8 cellular contexts compared by ENCODE assay signal in the genomic region with DNA sequence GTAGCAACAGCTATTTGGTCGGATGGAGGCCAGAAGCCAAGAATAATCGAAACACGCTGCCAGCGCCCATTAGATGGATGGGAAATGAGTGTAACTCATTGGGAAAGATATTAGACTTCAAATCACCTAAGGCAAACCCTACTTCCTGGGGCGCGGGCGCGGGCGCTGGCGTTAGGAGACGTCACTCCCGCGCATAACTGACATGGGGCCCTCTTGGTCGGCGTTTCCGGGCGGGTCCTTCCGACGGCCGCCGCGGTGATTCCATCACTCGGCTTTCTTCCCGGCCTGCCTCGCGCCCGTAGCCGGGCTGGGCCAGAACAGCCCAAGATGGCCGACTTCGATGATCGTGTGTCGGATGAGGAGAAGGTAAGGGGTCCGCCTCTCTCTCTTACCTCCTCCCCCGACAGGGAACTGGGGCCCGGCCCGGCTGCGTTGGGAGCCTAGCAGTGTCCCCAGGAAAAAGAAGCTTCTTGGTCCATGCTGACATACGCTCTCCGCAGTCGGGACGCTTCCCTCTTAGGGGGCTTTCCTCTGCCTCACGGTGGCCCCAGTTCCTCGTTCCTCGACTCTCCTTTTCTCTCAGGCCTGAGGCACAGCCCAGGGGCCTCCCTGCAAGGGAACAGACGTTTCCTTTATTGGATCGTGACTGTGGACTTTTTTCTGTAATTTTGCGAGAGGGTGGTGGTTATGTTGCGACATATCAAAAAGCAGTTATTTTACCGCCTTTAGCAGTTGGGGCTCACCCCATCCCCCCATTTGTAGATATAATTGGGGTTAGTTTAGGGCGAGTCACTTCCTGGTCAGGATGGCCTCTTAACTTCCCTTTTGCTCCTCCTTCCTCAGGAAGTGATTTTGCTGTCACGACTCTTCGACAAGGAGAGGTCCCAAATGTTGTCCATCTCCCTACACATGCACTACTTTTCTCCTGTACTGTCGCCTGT. TPM values are rescaled to one million over a fixed set of nuclear protein-coding genes. Genes with fewer than 3 reads are reported as not detected.
A peak's percentile ranks its signal among the peaks of the same experiment; 100 is the strongest.
DNase-seq lines count a peak whose midpoint lies in the region; ATAC-seq and TF ChIP-seq lines count a peak whose summit lies in the region.

A gene (plus strand): TSS at position 315 of the 941 bp plus-strand sequence. CDS start 13 bp downstream, at position 328.

- H3K4me1 ChIP-seq in liver (ENCODE audit: control insufficient read depth in 4 of 4, insufficient read depth in 4 of 4, low read length in 3 of 4): peaks cover 3 to 26% (median 20%) of the 10 kb centered on the region in 4 donors

- ATAC-seq in GM19397 (IDR thresholded peaks at IDR 0.05; ENCODE audit: unreplicated experiment) (peak; percentile 90), HG03565 (IDR thresholded peaks at IDR 0.05; ENCODE audit: unreplicated experiment) (peak; percentile 69)

- peak within 1 kb of the TSS; percentile 98 to 100 for H3K9ac ChIP-seq in liver (ENCODE audit: low read depth in 1 of 2, low read length in 2 of 2)

- under 1% methylated on average over 53 of the region's 53 CpGs for WGBS in liver

- no peak for TF ChIP-seq CTCF in liver (IDR thresholded peaks at IDR 0.05; ENCODE audit: low read depth, low read length, missing input control)

- no peak for TF ChIP-seq RAD21 in liver (IDR thresholded peaks at IDR 0.05)

- H3K27me3 ChIP-seq in liver (ENCODE audit: control insufficient read depth in 4 of 4, insufficient read depth in 4 of 4, low read length in 3 of 4): no peaks in the 10 kb centered on the region

- H3K4me3 ChIP-seq in liver (ENCODE audit: low read depth in 1 of 3, low read length in 3 of 3): peak within 1 kb of the TSS; percentile 84 to 100 (median 100)

- DNase-seq in CD1c-positive myeloid dendritic cell (ENCODE audit: extremely low spot score): peak; percentile 96
- peak; percentile 90 for DNase-seq in NCI-H774 (lab: John Stamatoyannopoulos, UW)
- peak; percentile 82 to 84 for DNase-seq in activated CD4-positive, alpha-beta T cell treated with anti-CD3 and anti-CD28 coated beads, Interleukin-2, amount 50 U/mL, for 4 hours
- peak; percentile 95 for DNase-seq in dermis blood vessel endothelial cell
- peak; percentile 86 for DNase-seq in stimulated activated CD4-positive, alpha-beta T cell treated with anti-CD3 and anti-CD28 coated beads, Interleukin-4, amount 100 ng/mL, for 1 hour

- H3K36me3 ChIP-seq in liver (ENCODE audit: control insufficient read depth in 4 of 4, insufficient read depth in 3 of 4, low read depth in 1 of 4, low read length in 3 of 4): peaks cover 0 to 8% (median 2%) of the 10 kb centered on the region in 4 donors

- H3K27ac ChIP-seq in liver (ENCODE audit: low read depth in 1 of 2, low read length in 2 of 2): peak within 1 kb of the TSS; percentile 93 to 100

- no peaks in the 10 kb centered on the region for H3K9me3 ChIP-seq in liver (ENCODE audit: control insufficient read depth in 4 of 4, low read length in 3 of 4)

TF ChIP-seq in liver, 16 proteins besides CTCF, POLR2A, EP300 and RAD21:
- TF ChIP-seq, protein P1, sequence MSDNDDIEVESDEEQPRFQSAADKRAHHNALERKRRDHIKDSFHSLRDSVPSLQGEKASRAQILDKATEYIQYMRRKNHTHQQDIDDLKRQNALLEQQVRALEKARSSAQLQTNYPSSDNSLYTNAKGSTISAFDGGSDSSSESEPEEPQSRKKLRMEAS (IDR thresholded peaks at IDR 0.05): peak; percentile 55
- peak; percentile 90 for TF ChIP-seq TAF1 (conservative IDR thresholded peaks at IDR 0.05)
- TF ChIP-seq, protein P2, sequence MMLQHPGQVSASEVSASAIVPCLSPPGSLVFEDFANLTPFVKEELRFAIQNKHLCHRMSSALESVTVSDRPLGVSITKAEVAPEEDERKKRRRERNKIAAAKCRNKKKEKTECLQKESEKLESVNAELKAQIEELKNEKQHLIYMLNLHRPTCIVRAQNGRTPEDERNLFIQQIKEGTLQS (IDR thresholded peaks at IDR 0.05): no peak
- no peak for TF ChIP-seq HNF4G (IDR thresholded peaks at IDR 0.05)
- TF ChIP-seq NR2F2 (IDR thresholded peaks at IDR 0.05): no peak
- TF ChIP-seq RXRA (IDR thresholded peaks at IDR 0.05): peak; percentile 14 to 24
- TF ChIP-seq FOXA2 (IDR thresholded peaks at IDR 0.05): no peak
- peak in 1 of 2 donors; percentile 24 for TF ChIP-seq EGR1 (IDR thresholded peaks at IDR 0.05; ENCODE audit: low read depth in 2 of 2)
- TF ChIP-seq, protein P3, sequence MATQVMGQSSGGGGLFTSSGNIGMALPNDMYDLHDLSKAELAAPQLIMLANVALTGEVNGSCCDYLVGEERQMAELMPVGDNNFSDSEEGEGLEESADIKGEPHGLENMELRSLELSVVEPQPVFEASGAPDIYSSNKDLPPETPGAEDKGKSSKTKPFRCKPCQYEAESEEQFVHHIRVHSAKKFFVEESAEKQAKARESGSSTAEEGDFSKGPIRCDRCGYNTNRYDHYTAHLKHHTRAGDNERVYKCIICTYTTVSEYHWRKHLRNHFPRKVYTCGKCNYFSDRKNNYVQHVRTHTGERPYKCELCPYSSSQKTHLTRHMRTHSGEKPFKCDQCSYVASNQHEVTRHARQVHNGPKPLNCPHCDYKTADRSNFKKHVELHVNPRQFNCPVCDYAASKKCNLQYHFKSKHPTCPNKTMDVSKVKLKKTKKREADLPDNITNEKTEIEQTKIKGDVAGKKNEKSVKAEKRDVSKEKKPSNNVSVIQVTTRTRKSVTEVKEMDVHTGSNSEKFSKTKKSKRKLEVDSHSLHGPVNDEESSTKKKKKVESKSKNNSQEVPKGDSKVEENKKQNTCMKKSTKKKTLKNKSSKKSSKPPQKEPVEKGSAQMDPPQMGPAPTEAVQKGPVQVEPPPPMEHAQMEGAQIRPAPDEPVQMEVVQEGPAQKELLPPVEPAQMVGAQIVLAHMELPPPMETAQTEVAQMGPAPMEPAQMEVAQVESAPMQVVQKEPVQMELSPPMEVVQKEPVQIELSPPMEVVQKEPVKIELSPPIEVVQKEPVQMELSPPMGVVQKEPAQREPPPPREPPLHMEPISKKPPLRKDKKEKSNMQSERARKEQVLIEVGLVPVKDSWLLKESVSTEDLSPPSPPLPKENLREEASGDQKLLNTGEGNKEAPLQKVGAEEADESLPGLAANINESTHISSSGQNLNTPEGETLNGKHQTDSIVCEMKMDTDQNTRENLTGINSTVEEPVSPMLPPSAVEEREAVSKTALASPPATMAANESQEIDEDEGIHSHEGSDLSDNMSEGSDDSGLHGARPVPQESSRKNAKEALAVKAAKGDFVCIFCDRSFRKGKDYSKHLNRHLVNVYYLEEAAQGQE (IDR thresholded peaks at IDR 0.05): peak; percentile 66
- TF ChIP-seq FOXA1 (IDR thresholded peaks at IDR 0.05): peak; percentile 6
- peak; percentile 68 to 82 for TF ChIP-seq GABPA (IDR thresholded peaks at IDR 0.05 in 1 of 2, conservative IDR thresholded peaks at IDR 0.05 in 1 of 2)
- peak; percentile 99 for TF ChIP-seq YY1 (IDR thresholded peaks at IDR 0.05)
- no peak for TF ChIP-seq SP1 (IDR thresholded peaks at IDR 0.05)
- TF ChIP-seq JUND (IDR thresholded peaks at IDR 0.05): no peak
- TF ChIP-seq HNF4A (conservative IDR thresholded peaks at IDR 0.05): no peak
- TF ChIP-seq, protein P4, sequence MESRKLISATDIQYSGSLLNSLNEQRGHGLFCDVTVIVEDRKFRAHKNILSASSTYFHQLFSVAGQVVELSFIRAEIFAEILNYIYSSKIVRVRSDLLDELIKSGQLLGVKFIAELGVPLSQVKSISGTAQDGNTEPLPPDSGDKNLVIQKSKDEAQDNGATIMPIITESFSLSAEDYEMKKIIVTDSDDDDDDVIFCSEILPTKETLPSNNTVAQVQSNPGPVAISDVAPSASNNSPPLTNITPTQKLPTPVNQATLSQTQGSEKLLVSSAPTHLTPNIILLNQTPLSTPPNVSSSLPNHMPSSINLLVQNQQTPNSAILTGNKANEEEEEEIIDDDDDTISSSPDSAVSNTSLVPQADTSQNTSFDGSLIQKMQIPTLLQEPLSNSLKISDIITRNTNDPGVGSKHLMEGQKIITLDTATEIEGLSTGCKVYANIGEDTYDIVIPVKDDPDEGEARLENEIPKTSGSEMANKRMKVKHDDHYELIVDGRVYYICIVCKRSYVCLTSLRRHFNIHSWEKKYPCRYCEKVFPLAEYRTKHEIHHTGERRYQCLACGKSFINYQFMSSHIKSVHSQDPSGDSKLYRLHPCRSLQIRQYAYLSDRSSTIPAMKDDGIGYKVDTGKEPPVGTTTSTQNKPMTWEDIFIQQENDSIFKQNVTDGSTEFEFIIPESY (IDR thresholded peaks at IDR 0.05): peak; percentile 58

RNA-seq across cellular contexts. Expression of the gene that starts here (rescaled TPM):
- 219 and 332 TPM in 2 replicates for total RNA-seq in dermis blood vessel endothelial cell
- total RNA-seq in liver: 10 to 100 TPM; 52.0 to 74.8 TPM
- 10 to 100 TPM; 28.6 to 45.8 TPM for polyA plus RNA-seq in liver

Comparison
In these comparisons a context has a peak if more than half of its experiments do, and no peak if none do; other contexts are left out.
1. Peak in every context shown above with its lines: DNase-seq, ATAC-seq, H3K4me3 ChIP-seq and H3K27ac ChIP-seq.